Comparison of ENCODE assay signal across 1 cellular context in genomic region chr19:47778089-47778953, GRCh38.
TF ChIP-seq lines count a peak whose summit lies in the region.

SELENOW (plus strand) TSS chr19:47778703; CDS start chr19:47778786, 83 bp downstream.

TF ChIP-seq in Ishikawa, 13 proteins besides CTCF, POLR2A, EP300 and RAD21:
- TF ChIP-seq REST (IDR thresholded peaks at IDR 0.05; ENCODE audit: low read depth) = no peak
- TF ChIP-seq TEAD4 (IDR thresholded peaks at IDR 0.05) = peak; percentile 20; the same call in 1 of the 2 replicates
- peak; percentile 97 for TF ChIP-seq EGR1 (IDR thresholded peaks at IDR 0.05)
- no peak; the same call in 1 of the 2 replicates for TF ChIP-seq TCF12 (IDR thresholded peaks at IDR 0.05; ENCODE audit: low read depth)
- peak; percentile 96 for TF ChIP-seq TAF1 (IDR thresholded peaks at IDR 0.05; ENCODE audit: low read depth)
- TF ChIP-seq YY1 (IDR thresholded peaks at IDR 0.05; ENCODE audit: low read depth) = 0 out of 2 replicates have a peak, but pooled peaks have one; percentile 39
- no peak for TF ChIP-seq FOXM1 (IDR thresholded peaks at IDR 0.05; ENCODE audit: borderline replicate concordance, low read depth)
- TF ChIP-seq CEBPB (IDR thresholded peaks at IDR 0.05) = no peak
- TF ChIP-seq NFIC (IDR thresholded peaks at IDR 0.05) = no peak
- no peak for TF ChIP-seq CREB1 (IDR thresholded peaks at IDR 0.05; ENCODE audit: low read depth)
- TF ChIP-seq USF1 (IDR thresholded peaks at IDR 0.05) = peak; percentile 21; the same call in 1 of the 2 replicates
- TF ChIP-seq ZBTB7A (IDR thresholded peaks at IDR 0.05; ENCODE audit: low read depth) = peak; percentile 98
- TF ChIP-seq MAX (IDR thresholded peaks at IDR 0.05) = peak; percentile 29; the same call in 1 of the 2 replicates
